In the genomic region with DNA sequence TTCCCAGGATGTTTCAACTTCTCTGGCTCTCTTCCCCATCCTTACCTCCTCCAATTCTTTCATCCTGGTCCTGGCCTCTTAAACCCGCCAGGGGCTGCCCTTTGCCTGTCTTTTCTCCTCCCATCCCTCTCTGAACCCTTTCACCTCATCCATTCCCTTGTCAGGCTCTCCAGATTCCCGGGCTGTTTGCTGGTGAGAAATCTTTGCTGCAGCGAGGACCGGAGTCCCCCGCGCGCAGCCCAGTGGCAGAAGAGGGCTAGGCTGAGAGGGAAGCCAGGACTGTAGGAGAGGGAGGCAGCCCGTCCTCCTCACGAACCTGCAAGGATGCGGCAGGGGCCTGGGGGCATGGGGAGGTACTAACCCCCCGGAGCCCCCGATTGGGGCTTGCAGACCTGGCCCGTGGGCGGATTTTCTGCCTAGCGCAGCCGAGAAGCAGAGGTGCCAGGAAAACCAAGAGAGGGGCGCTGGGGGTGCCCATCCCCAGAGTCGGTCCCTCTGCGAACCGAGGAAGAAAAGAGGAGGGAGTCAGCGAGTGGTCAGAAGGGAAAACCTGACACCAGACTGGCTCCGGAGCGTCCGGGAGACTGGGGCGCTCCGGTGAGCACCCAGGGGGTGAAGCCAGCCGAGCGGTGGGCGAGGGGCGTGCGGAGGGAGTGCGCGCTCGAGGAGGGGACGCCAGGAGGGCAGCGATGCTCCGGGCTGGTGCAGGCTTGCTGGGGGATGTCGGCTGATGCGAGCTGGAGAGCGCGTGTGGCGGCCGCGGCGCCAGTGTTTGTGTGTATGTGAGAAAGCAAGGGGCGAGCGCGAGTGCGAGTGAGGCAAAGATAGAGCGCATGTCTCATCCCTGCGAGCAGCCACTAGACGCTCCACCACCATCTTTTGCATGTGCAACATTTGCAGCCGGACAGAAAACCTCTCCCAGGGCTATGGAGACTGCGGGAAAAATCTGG, we compare ENCODE assay signal across 1 cellular context.
TF ChIP-seq lines count a peak whose summit lies in the region.

GRIA4 (plus strand) TSS at position 242 of the 950 bp plus-strand sequence. CDS start 925 bp downstream, outside the sequence.

TF ChIP-seq in HEK293, 187 proteins besides CTCF, POLR2A, EP300 and RAD21 (continued from another document and continues in another):
- no peak for TF ChIP-seq PRDM2 (tag by site-specific recombination; IDR thresholded peaks at IDR 0.05; ENCODE audit: borderline replicate concordance)
- no peak for TF ChIP-seq ZSCAN18 (tag by site-specific recombination; IDR thresholded peaks at IDR 0.05)
- TF ChIP-seq ZNF707 (tag by site-specific recombination; IDR thresholded peaks at IDR 0.05), result no peak
- no peak for TF ChIP-seq SCRT1 (tag by site-specific recombination; IDR thresholded peaks at IDR 0.05; ENCODE audit: borderline replicate concordance)
- 0 out of 2 replicates have a peak, but pooled peaks have one; percentile 11 for TF ChIP-seq ZBTB17 (tag by site-specific recombination; IDR thresholded peaks at IDR 0.05)
- peak; percentile 23 for TF ChIP-seq ZBTB26 (tag by site-specific recombination; optimal IDR thresholded peaks at IDR 0.05)
- peak; percentile 51; the same call in 1 of the 2 replicates for TF ChIP-seq GLIS2 (tag by site-specific recombination; IDR thresholded peaks at IDR 0.05)
- TF ChIP-seq ZNF132 (tag by site-specific recombination; IDR thresholded peaks at IDR 0.05; ENCODE audit: borderline replicate concordance), result no peak
- TF ChIP-seq, protein P1, sequence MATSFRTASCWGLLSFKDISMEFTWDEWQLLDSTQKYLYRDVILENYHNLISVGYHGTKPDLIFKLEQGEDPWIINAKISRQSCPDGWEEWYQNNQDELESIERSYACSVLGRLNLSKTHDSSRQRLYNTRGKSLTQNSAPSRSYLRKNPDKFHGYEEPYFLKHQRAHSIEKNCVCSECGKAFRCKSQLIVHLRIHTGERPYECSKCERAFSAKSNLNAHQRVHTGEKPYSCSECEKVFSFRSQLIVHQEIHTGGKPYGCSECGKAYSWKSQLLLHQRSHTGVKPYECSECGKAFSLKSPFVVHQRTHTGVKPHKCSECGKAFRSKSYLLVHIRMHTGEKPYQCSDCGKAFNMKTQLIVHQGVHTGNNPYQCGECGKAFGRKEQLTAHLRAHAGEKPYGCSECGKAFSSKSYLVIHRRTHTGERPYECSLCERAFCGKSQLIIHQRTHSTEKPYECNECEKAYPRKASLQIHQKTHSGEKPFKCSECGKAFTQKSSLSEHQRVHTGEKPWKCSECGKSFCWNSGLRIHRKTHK (tag by site-specific recombination; IDR thresholded peaks at IDR 0.05), result no peak
- no peak for TF ChIP-seq ZBTB49 (tag by site-specific recombination; IDR thresholded peaks at IDR 0.05; ENCODE audit: low read depth)
- TF ChIP-seq OSR2 (tag by site-specific recombination; IDR thresholded peaks at IDR 0.05), result no peak
- TF ChIP-seq ZNF654 (tag by site-specific recombination; IDR thresholded peaks at IDR 0.05; ENCODE audit: low read depth), result no peak
- TF ChIP-seq, protein P2, sequence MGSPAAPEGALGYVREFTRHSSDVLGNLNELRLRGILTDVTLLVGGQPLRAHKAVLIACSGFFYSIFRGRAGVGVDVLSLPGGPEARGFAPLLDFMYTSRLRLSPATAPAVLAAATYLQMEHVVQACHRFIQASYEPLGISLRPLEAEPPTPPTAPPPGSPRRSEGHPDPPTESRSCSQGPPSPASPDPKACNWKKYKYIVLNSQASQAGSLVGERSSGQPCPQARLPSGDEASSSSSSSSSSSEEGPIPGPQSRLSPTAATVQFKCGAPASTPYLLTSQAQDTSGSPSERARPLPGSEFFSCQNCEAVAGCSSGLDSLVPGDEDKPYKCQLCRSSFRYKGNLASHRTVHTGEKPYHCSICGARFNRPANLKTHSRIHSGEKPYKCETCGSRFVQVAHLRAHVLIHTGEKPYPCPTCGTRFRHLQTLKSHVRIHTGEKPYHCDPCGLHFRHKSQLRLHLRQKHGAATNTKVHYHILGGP (tag by site-specific recombination; IDR thresholded peaks at IDR 0.05), result no peak
- no peak for TF ChIP-seq ZNF530 (tag by site-specific recombination; IDR thresholded peaks at IDR 0.05; ENCODE audit: low read depth)
- TF ChIP-seq, protein P3, sequence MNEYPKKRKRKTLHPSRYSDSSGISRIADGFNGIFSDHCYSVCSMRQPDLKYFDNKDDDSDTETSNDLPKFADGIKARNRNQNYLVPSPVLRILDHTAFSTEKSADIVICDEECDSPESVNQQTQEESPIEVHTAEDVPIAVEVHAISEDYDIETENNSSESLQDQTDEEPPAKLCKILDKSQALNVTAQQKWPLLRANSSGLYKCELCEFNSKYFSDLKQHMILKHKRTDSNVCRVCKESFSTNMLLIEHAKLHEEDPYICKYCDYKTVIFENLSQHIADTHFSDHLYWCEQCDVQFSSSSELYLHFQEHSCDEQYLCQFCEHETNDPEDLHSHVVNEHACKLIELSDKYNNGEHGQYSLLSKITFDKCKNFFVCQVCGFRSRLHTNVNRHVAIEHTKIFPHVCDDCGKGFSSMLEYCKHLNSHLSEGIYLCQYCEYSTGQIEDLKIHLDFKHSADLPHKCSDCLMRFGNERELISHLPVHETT (tag by site-specific recombination; IDR thresholded peaks at IDR 0.05), result no peak
- TF ChIP-seq MEIS1 (CRISPR knock-in tag; IDR thresholded peaks at IDR 0.05; ENCODE audit: borderline replicate concordance), result no peak
- TF ChIP-seq, protein P4, sequence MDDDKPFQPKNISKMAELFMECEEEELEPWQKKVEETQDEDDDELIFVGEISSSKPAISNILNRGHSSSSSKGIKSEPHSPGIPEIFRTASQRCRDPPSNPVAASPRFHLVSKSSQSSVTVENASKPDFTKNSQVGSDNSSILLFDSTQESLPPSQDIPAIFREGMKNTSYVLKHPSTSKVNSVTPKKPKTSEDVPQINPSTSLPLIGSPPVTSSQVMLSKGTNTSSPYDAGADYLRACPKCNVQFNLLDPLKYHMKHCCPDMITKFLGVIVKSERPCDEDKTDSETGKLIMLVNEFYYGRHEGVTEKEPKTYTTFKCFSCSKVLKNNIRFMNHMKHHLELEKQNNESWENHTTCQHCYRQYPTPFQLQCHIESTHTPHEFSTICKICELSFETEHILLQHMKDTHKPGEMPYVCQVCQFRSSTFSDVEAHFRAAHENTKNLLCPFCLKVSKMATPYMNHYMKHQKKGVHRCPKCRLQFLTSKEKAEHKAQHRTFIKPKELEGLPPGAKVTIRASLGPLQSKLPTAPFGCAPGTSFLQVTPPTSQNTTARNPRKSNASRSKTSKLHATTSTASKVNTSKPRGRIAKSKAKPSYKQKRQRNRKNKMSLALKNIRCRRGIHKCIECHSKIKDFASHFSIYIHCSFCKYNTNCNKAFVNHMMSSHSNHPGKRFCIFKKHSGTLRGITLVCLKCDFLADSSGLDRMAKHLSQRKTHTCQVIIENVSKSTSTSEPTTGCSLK (tag by site-specific recombination; IDR thresholded peaks at IDR 0.05), result no peak
- TF ChIP-seq TRIM28 (IDR thresholded peaks at IDR 0.05; ENCODE audit: borderline replicate concordance, low read length), result no peak
- no peak for TF ChIP-seq ZFP69B (tag by site-specific recombination; IDR thresholded peaks at IDR 0.05)
- TF ChIP-seq ZNF513 (tag by site-specific recombination; IDR thresholded peaks at IDR 0.05), result no peak
- no peak for TF ChIP-seq ZNF768 (tag by site-specific recombination; IDR thresholded peaks at IDR 0.05)
- TF ChIP-seq ZNF433 (tag by site-specific recombination; IDR thresholded peaks at IDR 0.05; ENCODE audit: low read depth), result no peak
- no peak for TF ChIP-seq ZNF274 (IDR thresholded peaks at IDR 0.05; ENCODE audit: low read length)
- no peak for TF ChIP-seq ZNF274 (tag by site-specific recombination; IDR thresholded peaks at IDR 0.05; ENCODE audit: borderline replicate concordance)
